In genomic region chrX:153226344-153227190, GRCh38 we compare ENCODE assay signal across 9 cellular contexts. TPM values are rescaled to one million over a fixed set of nuclear protein-coding genes. Genes with fewer than 3 reads are reported as not detected.
DNase-seq lines count a peak whose midpoint lies in the region; FAIRE-seq and TF ChIP-seq lines count a peak whose summit lies in the region.
"Had no signal": no experiment of that assay in that cellular context is flagged by ENCODE, and none has a peak within 500 bp of the region (broad histone marks: within the 10 kb centered on the region; RNA-seq: fewer than 3 reads in every experiment).

No MANE protein-coding gene starts in this region.

- H3K36me3 ChIP-seq in ovary, result no peaks in the 10 kb centered on the region
- H3K36me3 ChIP-seq: adrenal gland had no signal

- intact Hi-C loops in ovary (cut with DNase I), result no loop called here

- no peaks in the 10 kb centered on the region for H3K4me1 ChIP-seq in ovary (ENCODE audit: insufficient read depth)
- H3K4me1 ChIP-seq: adrenal gland had no signal

- H3K27ac ChIP-seq in ovary (no peak overlapping the region), coronary artery (no peak overlapping the region)
- H3K27ac ChIP-seq: adrenal gland had no signal

- no peak for TF ChIP-seq CTCF in ovary (IDR thresholded peaks at IDR 0.05)
- no peak for TF ChIP-seq CTCF in coronary artery (IDR thresholded peaks at IDR 0.05)

- WGBS in ovary, 3 donors, result 28 to 38% (median 34%) methylated on average over 16 of the region's 16 CpGs

- no peaks in the 10 kb centered on the region for H3K27me3 ChIP-seq in ovary

- peak; percentile 51 for DNase-seq in H4 (ENCODE audit: low spot score)
- peak; percentile 21 to 24 for DNase-seq in NCI-H187 (lab: John Stamatoyannopoulos, UW)
- DNase-seq in erythroblast (lab: John Stamatoyannopoulos, UW), result peak; percentile 4 to 51
- DNase-seq in ovary, result peak; percentile 16 to 44 (median 39)
- DNase-seq in NCI-H1092 treated with DMSO at 0.1 percent for 48 hours (lab: John Stamatoyannopoulos, UW), result no peak
- no peak for DNase-seq in coronary artery (ENCODE audit: low spot score)
- DNase-seq in NCI-H146 (lab: John Stamatoyannopoulos, UW), result no peak
- no peak for DNase-seq in GM12892 (ENCODE audit: insufficient read length)

- no peak for TF ChIP-seq EP300 in ovary (IDR thresholded peaks at IDR 0.05)

- FAIRE-seq in GM12892 (lab: Jason Lieb, UNC), result no peak

- H3K4me3 ChIP-seq in ovary, result no peak overlapping the region
- no peak overlapping the region for H3K4me3 ChIP-seq in coronary artery
- H3K4me3 ChIP-seq: adrenal gland had no signal

- H3K9me3 ChIP-seq in ovary, result no peaks in the 10 kb centered on the region
- H3K9me3 ChIP-seq: adrenal gland had no signal

- TF ChIP-seq POLR2A in erythroblast (IDR thresholded peaks at IDR 0.05; ENCODE audit: low read length) (no peak), ovary (IDR thresholded peaks at IDR 0.05) (no peak), GM12892 (IDR thresholded peaks at IDR 0.05; ENCODE audit: low read depth, low read length) (no peak)

RNA-seq across cellular contexts. Expression of gene MAGEA1, which starts 47.5 kb away (rescaled TPM):
- 153 and 209 TPM in 2 replicates for total RNA-seq in H4 (2014; rRNA removed; shearing (Covaris generic))
- not detected for total RNA-seq in ovary
- polyA plus RNA-seq in ovary, result not detected
- not detected for polyA plus RNA-seq in GM12892 (2012; ENCODE audit: missing spikeins)
- total RNA-seq: adrenal gland had no signal
- polyA plus RNA-seq: adrenal gland had no signal

Comparison
In these comparisons a context has a peak if more than half of its experiments do, and no peak if none do; other contexts are left out.
1. DNase-seq: peak in H4 (single experiment), NCI-H187 (2 of 2), erythroblast (2 of 2) and ovary (5 of 5); none in NCI-H1092 treated with DMSO at 0.1 percent for 48 hours (single experiment), coronary artery (single experiment), NCI-H146 (single experiment) and GM12892 (single experiment).
2. RNA of gene MAGEA1, which starts 47.5 kb away (total RNA-seq): 153 to 209 TPM in H4; not detected in ovary; every median in the first group is over 100 times any median in the second.